ENCODE assay signal across 1 cellular context in genomic region chr4:128161138-128161537, GRCh38.
TF ChIP-seq lines count a peak whose summit lies in the region.

No MANE protein-coding gene starts in this region.

TF ChIP-seq in endothelial cell of umbilical vein, 7 proteins besides CTCF, POLR2A, EP300 and RAD21 (continued from another document):
- TF ChIP-seq EZH2 (IDR thresholded peaks at IDR 0.05; ENCODE audit: borderline replicate concordance, low read depth, low read length, severe bottlenecking) = no peak
- no peak for TF ChIP-seq JUN (IDR thresholded peaks at IDR 0.05; ENCODE audit: borderline replicate concordance, insufficient read depth, insufficient read length, low read depth)
- no peak for TF ChIP-seq GATA2 (IDR thresholded peaks at IDR 0.05; ENCODE audit: insufficient read depth, insufficient read length, low read depth, low read length)
- TF ChIP-seq FOS (IDR thresholded peaks at IDR 0.05; ENCODE audit: borderline replicate concordance, insufficient read depth, low read length) = no peak
